16 cellular contexts compared by ENCODE assay signal in genomic region chr10:70148516-70148915, GRCh38.
"Had no signal": no experiment of that assay in that cellular context is flagged by ENCODE, and none has a peak within 500 bp of the region (broad histone marks: within the 10 kb centered on the region; RNA-seq: fewer than 3 reads in every experiment).

No MANE protein-coding gene starts in this region.

- H3K36me3 ChIP-seq: ovary had no signal

- H3K9me3 Mint-ChIP-seq: memory B cell had no signal

- H3K27me3 Mint-ChIP-seq: memory B cell had no signal

- H3K27ac ChIP-seq: ascending aorta, ovary, spleen, thoracic aorta had no signal

- H3K27ac Mint-ChIP-seq: activated CD8-positive, alpha-beta T cell treated with anti-CD3 and anti-CD28 coated beads, Interleukin-2, amount 10 ng/mL, durations not matched to agents 7 days and 5 days; memory B cell had no signal

- H3K27me3 ChIP-seq: ascending aorta, ovary, spleen had no signal

- H3K4me3 ChIP-seq: ascending aorta, ovary, spleen, thoracic aorta had no signal

- H3K4me3 Mint-ChIP-seq: activated CD8-positive, alpha-beta T cell treated with anti-CD3 and anti-CD28 coated beads, Interleukin-2, amount 10 ng/mL, durations not matched to agents 7 days and 5 days; memory B cell had no signal

- ATAC-seq: activated CD8-positive, alpha-beta T cell treated with anti-CD3 and anti-CD28 coated beads, Interleukin-2, amount 10 ng/mL, durations not matched to agents 7 days and 5 days; left ventricle myocardium superior; sciatic nerve had no signal

- DNase-seq: activated CD8-positive, alpha-beta memory T cell treated with anti-CD3 and anti-CD28 coated beads, Interleukin-2, amount 50 U/mL, for 4 hours; activated CD8-positive, alpha-beta T cell treated with anti-CD3 and anti-CD28 coated beads, Interleukin-2, amount 10 ng/mL, durations not matched to agents 7 days and 5 days; activated naive CD4-positive, alpha-beta T cell; cortex of kidney; effector CD8-positive, alpha-beta T cell; foreskin melanocyte; kidney glomerular epithelial cell; left ventricle myocardium superior; ovary; T-helper 1 cell; T1000 had no signal
